ENCODE assay signal across 11 cellular contexts in genomic region chr13:78806457-78806856, GRCh38.
DNase-seq lines count a peak whose midpoint lies in the region; ATAC-seq and TF ChIP-seq lines count a peak whose summit lies in the region.
"Had no signal": no experiment of that assay in that cellular context is flagged by ENCODE, and none has a peak within 500 bp of the region (broad histone marks: within the 10 kb centered on the region; RNA-seq: fewer than 3 reads in every experiment).

No MANE protein-coding gene starts in this region.

- no peaks in the 10 kb centered on the region for H3K36me3 ChIP-seq in GM06990 (ENCODE audit: control insufficient read depth, insufficient read depth, low read length)
- H3K36me3 ChIP-seq in Loucy (ENCODE audit: insufficient read depth, low read length), result no peaks in the 10 kb centered on the region

- H3K4me2 ChIP-seq in Loucy (ENCODE audit: low read depth, low read length, poor library complexity, severe bottlenecking), result no peak overlapping the region

- no peak overlapping the region for H2AFZ ChIP-seq in Loucy (ENCODE audit: low read length)

- no peaks in the 10 kb centered on the region for H3K36me3 Mint-ChIP-seq in activated naive CD4-positive, alpha-beta T cell treated with anti-CD3 and anti-CD28 coated beads, Interleukin-2, amount 50 U/mL, for 72 hours

- no peaks in the 10 kb centered on the region for H3K79me2 ChIP-seq in Loucy (ENCODE audit: insufficient read depth, low read length)

- no peaks in the 10 kb centered on the region for H3K9me2 ChIP-seq in Loucy (replicated peaks; ENCODE audit: low read depth, low read length)

- H3K27me3 ChIP-seq in GM06990 (replicated peaks; ENCODE audit: control insufficient read depth, insufficient read depth, low read length), result no peaks in the 10 kb centered on the region
- no peaks in the 10 kb centered on the region for H3K27me3 ChIP-seq in Loucy (ENCODE audit: insufficient read depth, low read length, poor library complexity, severe bottlenecking)
- H3K27me3 ChIP-seq in foreskin keratinocyte, result no peaks in the 10 kb centered on the region

- H3K9me3 ChIP-seq in Loucy (ENCODE audit: insufficient read depth, low read depth, low read length), result no peaks in the 10 kb centered on the region

- H3K9ac ChIP-seq in Loucy (ENCODE audit: low read depth, low read length, poor library complexity, severe bottlenecking), result no peak overlapping the region

- no peaks in the 10 kb centered on the region for H3K4me1 ChIP-seq in Loucy (ENCODE audit: insufficient read depth, low read length, poor library complexity, severe bottlenecking)
- H3K4me1 ChIP-seq in foreskin keratinocyte, result no peaks in the 10 kb centered on the region

- TF ChIP-seq CTCF in GM06990 (IDR thresholded peaks at IDR 0.05; ENCODE audit: insufficient read depth, low read length, poor library complexity, severe bottlenecking), result peak; percentile 57
- TF ChIP-seq CTCF in Loucy (conservative IDR thresholded peaks at IDR 0.05; ENCODE audit: low read length), result 0 out of 2 replicates have a peak, but pooled peaks have one; percentile 30
- TF ChIP-seq CTCF in foreskin keratinocyte (conservative IDR thresholded peaks at IDR 0.05), result peak; percentile 32

- peaks cover 0 to 8% of the 10 kb centered on the region in 2 donors for H3K9me3 Mint-ChIP-seq in activated naive CD4-positive, alpha-beta T cell treated with anti-CD3 and anti-CD28 coated beads, Interleukin-2, amount 50 U/mL, for 72 hours
- H3K9me3 Mint-ChIP-seq: activated naive CD4-positive, alpha-beta T cell treated with anti-CD3 and anti-CD28 coated beads for 36 hours had no signal

- peak; percentile 80 for ATAC-seq in GM21786 (IDR thresholded peaks at IDR 0.05; ENCODE audit: unreplicated experiment)
- peak; percentile 51 for ATAC-seq in foreskin keratinocyte
- no peak for ATAC-seq in GM21717 (IDR thresholded peaks at IDR 0.05; ENCODE audit: unreplicated experiment)
- ATAC-seq in activated naive CD4-positive, alpha-beta T cell treated with anti-CD3 and anti-CD28 coated beads, Interleukin-2, amount 50 U/mL, for 72 hours, result no peak

- no peak overlapping the region for H3K27ac Mint-ChIP-seq in activated naive CD4-positive, alpha-beta T cell treated with anti-CD3 and anti-CD28 coated beads, Interleukin-2, amount 50 U/mL, for 72 hours
- H3K27ac Mint-ChIP-seq: activated naive CD4-positive, alpha-beta T cell treated with anti-CD3 and anti-CD28 coated beads for 36 hours had no signal

- H3F3A ChIP-seq in Loucy (ENCODE audit: low read depth), result no peaks in the 10 kb centered on the region

- no peak overlapping the region for H3K27ac ChIP-seq in foreskin keratinocyte

- no peak overlapping the region for H3K4me3 ChIP-seq in GM06990 (replicated peaks; ENCODE audit: low read depth, low read length)
- H3K4me3 ChIP-seq in Loucy (ENCODE audit: low read length, poor library complexity, severe bottlenecking), result no peak overlapping the region

- DNase-seq in GM06990 (ENCODE audit: extremely low read depth, insufficient read length), result no peak
- DNase-seq in foreskin keratinocyte, result no peak
- DNase-seq in retina, result no peak
- DNase-seq in DMS114 treated with DMSO at 0.1 percent for 48 hours (lab: John Stamatoyannopoulos, UW; ENCODE audit: unreplicated experiment), result no peak
- no peak for DNase-seq in activated naive CD4-positive, alpha-beta T cell treated with anti-CD3 and anti-CD28 coated beads, Interleukin-2, amount 50 U/mL, for 72 hours (ENCODE audit: low spot score in 2 of 2)
- DNase-seq: activated naive CD4-positive, alpha-beta T cell treated with anti-CD3 and anti-CD28 coated beads for 36 hours; KBM-7; occipital lobe had no signal

- H4K20me1 ChIP-seq in Loucy (ENCODE audit: insufficient read depth, low read length, poor library complexity, severe bottlenecking), result no peaks in the 10 kb centered on the region

Comparison
In these comparisons a context has a peak if more than half of its experiments do, and no peak if none do; other contexts are left out.
1. ATAC-seq: peak in GM21786 (single experiment) and foreskin keratinocyte (single experiment); none in GM21717 (single experiment) and activated naive CD4-positive, alpha-beta T cell treated with anti-CD3 and anti-CD28 coated beads, Interleukin-2, amount 50 U/mL, for 72 hours (0 of 2).
2. Peak in every context shown above with its lines, with median percentiles within 50 percentile points of each other: CTCF ChIP-seq.